In genomic region chr16:81730090-81731051, GRCh38 we compare ENCODE assay signal across 1 cellular context.
TF ChIP-seq lines count a peak whose summit lies in the region.

No MANE protein-coding gene starts in this region.

TF ChIP-seq in HEK293, 187 proteins besides CTCF, POLR2A, EP300 and RAD21 (continued from another document):
- peak; percentile 95 for TF ChIP-seq ATF2 (tag by site-specific recombination; IDR thresholded peaks at IDR 0.05; ENCODE audit: low read depth)
- TF ChIP-seq ZFHX2 (tag by site-specific recombination; conservative IDR thresholded peaks at IDR 0.05) = peak; percentile 62
- TF ChIP-seq ZNF701 (tag by site-specific recombination; IDR thresholded peaks at IDR 0.05) = no peak
- peak; percentile 25; the same call in 1 of the 2 replicates for TF ChIP-seq ZNF639 (tag by site-specific recombination; IDR thresholded peaks at IDR 0.05)
- TF ChIP-seq GLIS2 (tag by site-specific recombination; IDR thresholded peaks at IDR 0.05) = peak; percentile 94
- peak; percentile 70 for TF ChIP-seq ZNF366 (tag by site-specific recombination; conservative IDR thresholded peaks at IDR 0.05)
- TF ChIP-seq ZNF449 (tag by site-specific recombination; IDR thresholded peaks at IDR 0.05) = peak; percentile 52; the same call in 1 of the 2 replicates
- TF ChIP-seq PATZ1 (tag by site-specific recombination; IDR thresholded peaks at IDR 0.05) = peak; percentile 91
- TF ChIP-seq SP7 (tag by site-specific recombination; IDR thresholded peaks at IDR 0.05) = peak; percentile 74
- TF ChIP-seq ZNF76 (tag by site-specific recombination; IDR thresholded peaks at IDR 0.05; ENCODE audit: borderline replicate concordance, low read depth) = peak; percentile 64; the same call in 1 of the 2 replicates
- TF ChIP-seq ZNF362 (tag by site-specific recombination; IDR thresholded peaks at IDR 0.05) = no peak
- no peak for TF ChIP-seq ZFP3 (tag by site-specific recombination; IDR thresholded peaks at IDR 0.05; ENCODE audit: low read depth)
- peak; percentile 54; the same call in 1 of the 2 replicates for TF ChIP-seq ZNF692 (tag by site-specific recombination; IDR thresholded peaks at IDR 0.05)
- peak; percentile 72 for TF ChIP-seq ZEB2 (tag by site-specific recombination; IDR thresholded peaks at IDR 0.05)
- 0 out of 2 replicates have a peak, but pooled peaks have one; percentile 15 for TF ChIP-seq TSHZ1 (tag by site-specific recombination; IDR thresholded peaks at IDR 0.05; ENCODE audit: borderline replicate concordance)
- no peak for TF ChIP-seq ZNF248 (tag by site-specific recombination; IDR thresholded peaks at IDR 0.05)
- TF ChIP-seq SP2 (tag by site-specific recombination; IDR thresholded peaks at IDR 0.05) = peak; percentile 63
- peak; percentile 24 for TF ChIP-seq ZBTB26 (tag by site-specific recombination; optimal IDR thresholded peaks at IDR 0.05)
- no peak for TF ChIP-seq ZBTB49 (tag by site-specific recombination; IDR thresholded peaks at IDR 0.05; ENCODE audit: low read depth)
- no peak for TF ChIP-seq ZNF792 (tag by site-specific recombination; IDR thresholded peaks at IDR 0.05)
- 0 out of 2 replicates have a peak, but pooled peaks have one; percentile 44 for TF ChIP-seq SCRT2 (tag by site-specific recombination; IDR thresholded peaks at IDR 0.05)
- peak; percentile 14; the same call in 1 of the 2 replicates for TF ChIP-seq HIC1 (tag by site-specific recombination; IDR thresholded peaks at IDR 0.05)
- TF ChIP-seq ZNF660 (tag by site-specific recombination; IDR thresholded peaks at IDR 0.05) = no peak
- TF ChIP-seq ZBTB44 (tag by site-specific recombination; IDR thresholded peaks at IDR 0.05) = peak; percentile 46
- 0 out of 2 replicates have a peak, but pooled peaks have one; percentile 59 for TF ChIP-seq ZNF501 (tag by site-specific recombination; IDR thresholded peaks at IDR 0.05)
